Comparison of ENCODE assay signal across 8 cellular contexts in the genomic region with DNA sequence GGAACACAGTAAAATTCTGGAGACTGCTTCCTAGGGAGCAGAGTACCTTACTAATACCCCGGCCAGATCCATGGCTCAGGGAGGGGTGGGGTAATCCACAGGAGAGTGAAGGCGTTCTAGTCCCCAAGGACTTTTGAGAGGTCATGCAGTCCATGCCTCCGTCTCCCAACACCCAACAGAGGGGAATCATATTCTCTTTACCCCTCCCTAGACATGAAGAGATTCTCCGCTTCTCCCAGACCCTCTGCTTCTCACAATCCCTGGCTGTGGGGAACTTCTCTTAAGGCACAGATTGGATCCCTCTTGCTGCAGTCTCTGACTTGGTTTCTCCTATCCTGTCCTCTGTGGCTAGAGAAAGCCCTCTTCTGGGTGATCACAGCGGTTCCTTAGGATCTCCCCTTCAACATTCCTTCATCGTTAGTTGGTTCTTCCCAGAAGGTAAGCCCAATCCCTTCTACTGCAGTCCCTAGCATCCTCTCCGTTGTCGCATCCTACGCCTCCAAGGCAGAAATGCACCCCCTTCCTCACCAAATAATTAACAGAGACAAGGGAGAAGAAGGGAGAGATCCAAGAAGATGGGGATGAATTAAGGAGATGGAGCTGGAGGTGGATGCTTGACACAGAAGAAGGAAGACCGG. TPM values are rescaled to one million over a fixed set of nuclear protein-coding genes. Genes with fewer than 3 reads are reported as not detected.
DNase-seq lines count a peak whose midpoint lies in the region; ATAC-seq and TF ChIP-seq lines count a peak whose summit lies in the region.

No MANE protein-coding gene starts in this region.

- peak; percentile 13 for DNase-seq in GM13977 (ENCODE audit: low spot score)
- no peak for DNase-seq in SK-N-MC (ENCODE audit: low read depth, low spot score)
- no peak for DNase-seq in skeletal muscle cell (ENCODE audit: low read depth)
- no peak for DNase-seq in NCI-H146 (lab: John Stamatoyannopoulos, UW)
- no peak for DNase-seq in HuH-7 (ENCODE audit: low spot score)

- H3K36me3 ChIP-seq in SK-N-MC (ENCODE audit: insufficient read depth, low read length) = no peaks in the 10 kb centered on the region
- no peaks in the 10 kb centered on the region for H3K36me3 ChIP-seq in gastroesophageal sphincter

- H3K27ac ChIP-seq in SK-N-MC (no peak overlapping the region), gastroesophageal sphincter (peak overlapping the region; percentile 45 to 82 (median 78))

- no peak for TF ChIP-seq POLR2A in gastroesophageal sphincter (IDR thresholded peaks at IDR 0.05)

- peaks cover 0 to 50% (median 3%) of the 10 kb centered on the region in 3 donors for H3K4me1 ChIP-seq in gastroesophageal sphincter

- peak overlapping the region; percentile 94 for H3K4me3 ChIP-seq in SK-N-MC
- peak overlapping the region; percentile 66 to 79 for H3K4me3 ChIP-seq in gastroesophageal sphincter
- peak overlapping the region; percentile 77 for H3K4me3 ChIP-seq in skeletal muscle cell (ENCODE audit: low read depth, low read length)

- no peaks in the 10 kb centered on the region for H3K9me3 ChIP-seq in SK-N-MC (ENCODE audit: low read depth, low read length)
- H3K9me3 ChIP-seq in gastroesophageal sphincter = no peaks in the 10 kb centered on the region

- no peak for TF ChIP-seq EP300 in gastroesophageal sphincter (IDR thresholded peaks at IDR 0.05)

- in situ Hi-C loops in GM13977 (cut with MboI; ENCODE audit: low pct_unique_long_range_greater_than_20kb, low sequenced_read_pairs, unreplicated experiment) = loop anchor here (25.0 kb wide), 1 partner anchor 340 kb away; no protein-coding TSS in a partner anchor

- 42 to 43% methylated on average over 6 of the region's 10 CpGs for WGBS in gastroesophageal sphincter (ENCODE audit: low coverage in 1 of 2), 2 donors

- no peak for ATAC-seq in gastroesophageal sphincter
- no peak for ATAC-seq in HG02642 (IDR thresholded peaks at IDR 0.05; ENCODE audit: poor library complexity, unreplicated experiment)
- no peak for ATAC-seq in HG02973 (IDR thresholded peaks at IDR 0.05; ENCODE audit: unreplicated experiment)

- no peaks in the 10 kb centered on the region for H3K27me3 ChIP-seq in gastroesophageal sphincter

- no peak for TF ChIP-seq CTCF in GM13977 (IDR thresholded peaks at IDR 0.05; ENCODE audit: extremely low read depth, insufficient read depth, missing control alignments)
- TF ChIP-seq CTCF in gastroesophageal sphincter (IDR thresholded peaks at IDR 0.05) = no peak

- H3K9ac ChIP-seq in SK-N-MC (ENCODE audit: insufficient read length) = peak overlapping the region; percentile 76

RNA-seq across cellular contexts. Expression of gene GGT7, which starts 0.6 kb away (rescaled TPM):
- total RNA-seq in gastroesophageal sphincter = 10 to 100 TPM in 3 of 4 donors, 1 to 10 TPM in 1; 3.6 to 14.9 (median 11.9) TPM

RNA-seq across cellular contexts. Expression of gene ACSS2, which starts 4.3 kb away (rescaled TPM):
- total RNA-seq in gastroesophageal sphincter = 10 to 100 TPM; 45.4 to 71.0 (median 58.7) TPM

RNA-seq across cellular contexts. Expression of gene NCOA6, which starts 46.6 kb away (rescaled TPM):
- total RNA-seq in gastroesophageal sphincter = 10 to 100 TPM; 15.2 to 37.0 (median 25.8) TPM
